In genomic region chr18:70328169-70328568, GRCh38 we compare ENCODE assay signal across 19 cellular contexts. TPM values are rescaled to one million over a fixed set of nuclear protein-coding genes. Genes with fewer than 3 reads are reported as not detected.
A peak's percentile ranks its signal among the peaks of the same experiment; 100 is the strongest.
DNase-seq lines count a peak whose midpoint lies in the region; ATAC-seq, FAIRE-seq and TF ChIP-seq lines count a peak whose summit lies in the region.
"Had no signal": no experiment of that assay in that cellular context is flagged by ENCODE, and none has a peak within 500 bp of the region (broad histone marks: within the 10 kb centered on the region; RNA-seq: fewer than 3 reads in every experiment).

No MANE protein-coding gene starts in this region.

- H3K4me1 Mint-ChIP-seq in osteocyte (ENCODE audit: unreplicated experiment) (peaks cover 11% of the 10 kb centered on the region), type B pancreatic cell (ENCODE audit: unreplicated experiment) (peaks cover 3% of the 10 kb centered on the region)

- WGBS in body of pancreas, 2 donors: 74 to 96% methylated on average over 4 of the region's 4 CpGs

- peaks cover 12 to 43% (median 34%) of the 10 kb centered on the region in 11 experiments; a peak in 21 of 22 replicates for H3K9me3 ChIP-seq in BLaER1 treated with 17β-estradiol and CSF1 and Interleukin-3, amounts not matched to agents 10 nM and 100 nM (replicated peaks in 1 of 11)
- no peaks in the 10 kb centered on the region for H3K9me3 ChIP-seq in ascending aorta
- H3K9me3 ChIP-seq in body of pancreas: no peaks in the 10 kb centered on the region
- H3K9me3 ChIP-seq: BE2C had no signal

- no peak overlapping the region for H3K9ac ChIP-seq in BLaER1 treated with 17β-estradiol and CSF1 and Interleukin-3, amounts not matched to agents 10 nM and 100 nM

- no peaks in the 10 kb centered on the region for H3K27me3 ChIP-seq in BLaER1 treated with 17β-estradiol and CSF1 and Interleukin-3, amounts not matched to agents 10 nM and 100 nM
- no peaks in the 10 kb centered on the region for H3K27me3 ChIP-seq in ascending aorta
- no peaks in the 10 kb centered on the region for H3K27me3 ChIP-seq in body of pancreas
- H3K27me3 ChIP-seq: BE2C had no signal

- peaks cover 5 to 22% (median 15%) of the 10 kb centered on the region in 10 experiments; a peak in 19 of 20 replicates for H3K4me1 ChIP-seq in BLaER1 treated with 17β-estradiol and CSF1 and Interleukin-3, amounts not matched to agents 10 nM and 100 nM
- peaks cover 0 to 24% of the 10 kb centered on the region in 2 donors for H3K4me1 ChIP-seq in ascending aorta
- H3K4me1 ChIP-seq in body of pancreas: peaks cover 11% of the 10 kb centered on the region
- H3K4me1 ChIP-seq: BE2C had no signal

- no peak for TF ChIP-seq CTCF in ascending aorta (IDR thresholded peaks at IDR 0.05)
- TF ChIP-seq CTCF in osteocyte (IDR thresholded peaks at IDR 0.05): no peak
- no peak for TF ChIP-seq CTCF in type B pancreatic cell (conservative IDR thresholded peaks at IDR 0.05)
- no peak for TF ChIP-seq CTCF in body of pancreas (IDR thresholded peaks at IDR 0.05)

- H3K9me3 Mint-ChIP-seq in osteocyte (ENCODE audit: unreplicated experiment) (peaks cover 4% of the 10 kb centered on the region), type B pancreatic cell (peaks cover 4% of the 10 kb centered on the region)

- peaks cover 41 to 76% (median 58%) of the 10 kb centered on the region in 11 experiments for H3K36me3 ChIP-seq in BLaER1 treated with 17β-estradiol and CSF1 and Interleukin-3, amounts not matched to agents 10 nM and 100 nM
- peaks cover 5 to 17% of the 10 kb centered on the region in 2 donors for H3K36me3 ChIP-seq in ascending aorta
- H3K36me3 ChIP-seq in body of pancreas (replicated peaks in 1 of 2; ENCODE audit: insufficient read depth in 1 of 2, low read depth in 2 of 2): peaks cover 0 to 2% of the 10 kb centered on the region in 2 donors
- H3K36me3 ChIP-seq: BE2C had no signal

- DNase-seq in ascending aorta (ENCODE audit: low spot score in 2 of 2) (no peak), osteocyte (ENCODE audit: extremely low spot score, unreplicated experiment) (no peak), type B pancreatic cell (ENCODE audit: extremely low spot score, unreplicated experiment) (no peak), GM19239 (ENCODE audit: insufficient read length, low spot score) (no peak), body of pancreas (no peak)
- DNase-seq: ACHN; BE2C; Calu3; CD4-positive, alpha-beta memory T cell; DMS79 treated with DMSO at 0.1 percent for 48 hours; GF-D8; GOT3; H7; KBM-7 had no signal

- no peak for FAIRE-seq in GM19239 (lab: Jason Lieb, UNC)
- FAIRE-seq: HepG2 had no signal

- no peak for ATAC-seq in body of pancreas
- ATAC-seq: HCT116, HepG2 had no signal

- no peak for TF ChIP-seq POLR2A in body of pancreas (IDR thresholded peaks at IDR 0.05)

- no peak overlapping the region; a peak in 3 of 22 replicates for H3K27ac ChIP-seq in BLaER1 treated with 17β-estradiol and CSF1 and Interleukin-3, amounts not matched to agents 10 nM and 100 nM
- H3K27ac ChIP-seq in ascending aorta: peak overlapping the region; percentile 84 to 88
- no peak overlapping the region for H3K27ac ChIP-seq in body of pancreas

- H3K27me3 Mint-ChIP-seq in osteocyte (ENCODE audit: unreplicated experiment): no peaks in the 10 kb centered on the region
- H3K27me3 Mint-ChIP-seq in type B pancreatic cell: no peaks in the 10 kb centered on the region
- H3K27me3 Mint-ChIP-seq: CD4-positive, alpha-beta memory T cell; IgD-negative memory B cell had no signal

- H4K20me1 ChIP-seq in BLaER1 treated with 17β-estradiol and CSF1 and Interleukin-3, amounts not matched to agents 10 nM and 100 nM: peaks cover 3 to 63% (median 25%) of the 10 kb centered on the region in 11 experiments; a peak in 13 of 22 replicates

- intact Hi-C loops in ascending aorta (cut with DNase I): no loop called here
- intact Hi-C loops in body of pancreas (cut with DNase I): no loop called here

- H3K27ac Mint-ChIP-seq in osteocyte (ENCODE audit: unreplicated experiment): peak overlapping the region; percentile 69
- H3K27ac Mint-ChIP-seq in type B pancreatic cell: no peak overlapping the region
- H3K27ac Mint-ChIP-seq: CD4-positive, alpha-beta memory T cell; IgD-negative memory B cell had no signal

- H3K4me2 ChIP-seq in BLaER1 treated with 17β-estradiol and CSF1 and Interleukin-3, amounts not matched to agents 10 nM and 100 nM: peak overlapping the region in 7 of 11 experiments; percentile 53 to 73 (median 64); a peak in 12 of 22 replicates

- H3K4me3 ChIP-seq in BLaER1 treated with 17β-estradiol and CSF1 and Interleukin-3, amounts not matched to agents 10 nM and 100 nM: no peak overlapping the region
- H3K4me3 ChIP-seq in ascending aorta (no peak overlapping the region), body of pancreas (no peak overlapping the region)

- H3K36me3 Mint-ChIP-seq in osteocyte (ENCODE audit: unreplicated experiment): peaks cover 16% of the 10 kb centered on the region
- H3K36me3 Mint-ChIP-seq in type B pancreatic cell: peaks cover 47% of the 10 kb centered on the region
- H3K36me3 Mint-ChIP-seq: CD4-positive, alpha-beta memory T cell; IgD-negative memory B cell had no signal

- H3K4me3 Mint-ChIP-seq in osteocyte (ENCODE audit: unreplicated experiment) (no peak overlapping the region), type B pancreatic cell (no peak overlapping the region)
- H3K4me3 Mint-ChIP-seq: CD14-positive monocyte; CD4-positive, alpha-beta memory T cell; IgD-negative memory B cell had no signal

RNA-seq across cellular contexts. Expression of gene SOCS6, which starts 39.3 kb away (rescaled TPM):
- total RNA-seq in ascending aorta: 5.5 TPM
- 19.4 and 19.9 TPM in 2 replicates for total RNA-seq in osteocyte
- 30.2 and 52.8 TPM in 2 replicates for total RNA-seq in type B pancreatic cell (ENCODE audit: low replicate concordance)
- 10 to 100 TPM in 1 of 2 donors, 1 to 10 TPM in 1; 7.3 to 17.9 TPM for total RNA-seq in body of pancreas

Comparison
In these comparisons a context has a peak if more than half of its experiments do, and no peak if none do; other contexts are left out.
1. H3K27ac ChIP-seq: peak in ascending aorta (2 of 2); none in BLaER1 treated with 17β-estradiol and CSF1 and Interleukin-3, amounts not matched to agents 10 nM and 100 nM (0 of 11) and body of pancreas (0 of 4).